Comparison of ENCODE assay signal across 1 cellular context in genomic region chr16:66878067-66878466, GRCh38.
TF ChIP-seq lines count a peak whose summit lies in the region.

No MANE protein-coding gene starts in this region.

TF ChIP-seq in SK-N-SH treated with all-trans-retinoic acid at 6 μM for 48 hours, 23 proteins besides CTCF, POLR2A, EP300 and RAD21 (continued from another document):
- TF ChIP-seq PATZ1 (CRISPR knock-in tag; IDR thresholded peaks at IDR 0.05; ENCODE audit: borderline replicate concordance) (no peak), OSR1 (CRISPR knock-in tag; IDR thresholded peaks at IDR 0.05) (no peak), GLIS3 (CRISPR knock-in tag; IDR thresholded peaks at IDR 0.05) (no peak), CSRNP3 (CRISPR knock-in tag; IDR thresholded peaks at IDR 0.05) (no peak), BACH2 (CRISPR knock-in tag; IDR thresholded peaks at IDR 0.05; ENCODE audit: borderline replicate concordance) (no peak), ISL1 (CRISPR knock-in tag; IDR thresholded peaks at IDR 0.05) (no peak), TOX (CRISPR knock-in tag; IDR thresholded peaks at IDR 0.05; ENCODE audit: borderline replicate concordance) (no peak)
